ENCODE assay signal across 32 cellular contexts in genomic region chr5:123124495-123125171, GRCh38. TPM values are rescaled to one million over a fixed set of nuclear protein-coding genes. Genes with fewer than 3 reads are reported as not detected.
A peak's percentile ranks its signal among the peaks of the same experiment; 100 is the strongest.
DNase-seq lines count a peak whose midpoint lies in the region; ATAC-seq and TF ChIP-seq lines count a peak whose summit lies in the region.
"Had no signal": no experiment of that assay in that cellular context is flagged by ENCODE, and none has a peak within 500 bp of the region (broad histone marks: within the 10 kb centered on the region; RNA-seq: fewer than 3 reads in every experiment).

No MANE protein-coding gene starts in this region.

- no peaks in the 10 kb centered on the region for H3K9me3 ChIP-seq in adrenal gland (replicated peaks in 1 of 3)
- H3K9me3 ChIP-seq: A549, BE2C, breast epithelium, colonic mucosa, pancreas, testis, vagina had no signal

- no peaks in the 10 kb centered on the region for H3K36me3 Mint-ChIP-seq in type B pancreatic cell
- H3K36me3 Mint-ChIP-seq: activated naive CD4-positive, alpha-beta T cell treated with anti-CD3 and anti-CD28 coated beads, Interleukin-2, amount 10 ng/mL, durations not matched to agents 7 days and 5 days; CD8-positive, alpha-beta memory T cell had no signal

- H3K27ac ChIP-seq in adrenal gland, result no peak overlapping the region
- H3K27ac ChIP-seq: A549, colonic mucosa, pancreas, PC-9, testis, vagina had no signal

- no peaks in the 10 kb centered on the region for H3K4me1 Mint-ChIP-seq in type B pancreatic cell (ENCODE audit: unreplicated experiment)
- H3K4me1 Mint-ChIP-seq: activated naive CD4-positive, alpha-beta T cell treated with anti-CD3 and anti-CD28 coated beads, Interleukin-2, amount 10 ng/mL, durations not matched to agents 7 days and 5 days; activated T-helper 17 cell treated with anti-CD3 and anti-CD28 coated beads, Interleukin-2, amount 50 U/mL, for 72 hours; CD8-positive, alpha-beta memory T cell; neural crest cell had no signal

- intact Hi-C loops in adrenal gland (cut with DNase I), result no loop called here

- H3K4me3 Mint-ChIP-seq in type B pancreatic cell, result no peak overlapping the region
- H3K4me3 Mint-ChIP-seq: activated CD8-positive, alpha-beta T cell treated with anti-CD3 and anti-CD28 coated beads, Interleukin-2, amount 10 ng/mL, durations not matched to agents 7 days and 5 days; activated naive CD4-positive, alpha-beta T cell treated with anti-CD3 and anti-CD28 coated beads, Interleukin-2, amount 10 ng/mL, durations not matched to agents 7 days and 5 days; activated T-helper 17 cell treated with anti-CD3 and anti-CD28 coated beads, Interleukin-2, amount 50 U/mL, for 72 hours; CD8-positive, alpha-beta memory T cell; neural crest cell had no signal

- no peak for TF ChIP-seq POLR2A in adrenal gland (IDR thresholded peaks at IDR 0.05)

- H3K4me3 ChIP-seq in AG10803 (ENCODE audit: low read length) (no peak overlapping the region), fibroblast of mammary gland (ENCODE audit: control insufficient read depth, low read depth, low read length) (no peak overlapping the region), adrenal gland (no peak overlapping the region)
- H3K4me3 ChIP-seq: A549, breast epithelium, colonic mucosa, pancreas, PC-9, testis, vagina had no signal

- H3K27me3 ChIP-seq in adrenal gland, result no peaks in the 10 kb centered on the region
- H3K27me3 ChIP-seq: breast epithelium, colonic mucosa, pancreas, testis, vagina had no signal

- peaks cover 5% of the 10 kb centered on the region for H3K27me3 Mint-ChIP-seq in type B pancreatic cell
- H3K27me3 Mint-ChIP-seq: activated naive CD4-positive, alpha-beta T cell treated with anti-CD3 and anti-CD28 coated beads, Interleukin-2, amount 10 ng/mL, durations not matched to agents 7 days and 5 days had no signal

- DNase-seq in AG10803 (ENCODE audit: low read depth), result peak; percentile 74
- DNase-seq in NCI-H69 (lab: John Stamatoyannopoulos, UW), result peak; percentile 30
- peak; percentile 75 for DNase-seq in fibroblast of mammary gland (ENCODE audit: low read depth)
- no peak for DNase-seq in omental fat pad (ENCODE audit: low spot score)
- no peak for DNase-seq in adrenal gland
- DNase-seq in HPDE6-E6E7 (ENCODE audit: extremely low spot score), result no peak
- no peak for DNase-seq in type B pancreatic cell (ENCODE audit: extremely low spot score, unreplicated experiment)
- no peak for DNase-seq in CD1c-positive myeloid dendritic cell (ENCODE audit: extremely low spot score)
- DNase-seq: activated CD8-positive, alpha-beta T cell treated with anti-CD3 and anti-CD28 coated beads, Interleukin-2, amount 10 ng/mL, durations not matched to agents 7 days and 5 days; activated naive CD4-positive, alpha-beta T cell treated with anti-CD3 and anti-CD28 coated beads, Interleukin-2, amount 10 ng/mL, durations not matched to agents 7 days and 5 days; amniotic stem cell; BE2C; CD8-positive, alpha-beta memory T cell; colonic mucosa; effector memory CD4-positive, alpha-beta T cell; hippocampal formation; NCI-H146; NCI-H226; pancreas; stimulated activated CD4-positive, alpha-beta T cell treated with anti-CD3 and anti-CD28 coated beads, Interleukin-1b, Interleukin-23, amount 100 ng/mL, for 48 hours; stimulated activated naive CD8-positive, alpha-beta T cell treated with anti-CD3 and anti-CD28 coated beads, Interleukin-15, Interleukin-2, amounts not matched to agents 100 U/mL and 50 U/mL, for 24 hours; testis had no signal

- ATAC-seq in omental fat pad (ENCODE audit: low FRiP score), result peak; percentile 14
- ATAC-seq: A549; activated CD4-positive, CD25-positive, alpha-beta regulatory T cell treated with anti-CD3 and anti-CD28 coated beads, Interleukin-2, amount 50 U/mL, for 24 hours; activated CD8-positive, alpha-beta T cell treated with anti-CD3 and anti-CD28 coated beads, Interleukin-2, amount 10 ng/mL, durations not matched to agents 7 days and 5 days; activated T-helper 17 cell treated with anti-CD3 and anti-CD28 coated beads, Interleukin-2, amount 50 U/mL, for 72 hours; pancreas; stimulated activated naive CD8-positive, alpha-beta T cell treated with anti-CD3 and anti-CD28 coated beads, Interleukin-15, Interleukin-2, amounts not matched to agents 100 U/mL and 50 U/mL, for 24 hours had no signal

- H3K4me1 ChIP-seq in adrenal gland (replicated peaks in 1 of 2), result no peaks in the 10 kb centered on the region
- H3K4me1 ChIP-seq: BE2C, breast epithelium, colonic mucosa, pancreas, testis, vagina had no signal

- 42 to 52% (median 43%) methylated on average over 10 of the region's 10 CpGs for WGBS in adrenal gland, 4 donors

- H3K36me3 ChIP-seq in adrenal gland (replicated peaks in 1 of 2), result no peaks in the 10 kb centered on the region
- H3K36me3 ChIP-seq: BE2C, breast epithelium, colonic mucosa, pancreas, vagina had no signal

- TF ChIP-seq CTCF in AG10803 (conservative IDR thresholded peaks at IDR 0.05; ENCODE audit: low read length) (no peak), fibroblast of mammary gland (conservative IDR thresholded peaks at IDR 0.05; ENCODE audit: control insufficient read depth, insufficient read depth, low read depth, low read length) (no peak), omental fat pad (IDR thresholded peaks at IDR 0.05) (no peak), adrenal gland (IDR thresholded peaks at IDR 0.05) (no peak), type B pancreatic cell (conservative IDR thresholded peaks at IDR 0.05) (no peak)

- no peaks in the 10 kb centered on the region for H3K9me3 Mint-ChIP-seq in type B pancreatic cell
- H3K9me3 Mint-ChIP-seq: activated naive CD4-positive, alpha-beta T cell treated with anti-CD3 and anti-CD28 coated beads, Interleukin-2, amount 10 ng/mL, durations not matched to agents 7 days and 5 days; activated T-helper 17 cell treated with anti-CD3 and anti-CD28 coated beads, Interleukin-2, amount 50 U/mL, for 72 hours; neural crest cell had no signal

- H3K27ac Mint-ChIP-seq in type B pancreatic cell, result no peak overlapping the region
- H3K27ac Mint-ChIP-seq: activated CD8-positive, alpha-beta T cell treated with anti-CD3 and anti-CD28 coated beads, Interleukin-2, amount 10 ng/mL, durations not matched to agents 7 days and 5 days; activated naive CD4-positive, alpha-beta T cell treated with anti-CD3 and anti-CD28 coated beads, Interleukin-2, amount 10 ng/mL, durations not matched to agents 7 days and 5 days; activated T-helper 17 cell treated with anti-CD3 and anti-CD28 coated beads, Interleukin-2, amount 50 U/mL, for 72 hours; CD8-positive, alpha-beta memory T cell had no signal

RNA-seq across cellular contexts. Expression of gene PRDM6, which starts 35.6 kb away (rescaled TPM):
- total RNA-seq in omental fat pad (1 to 10 TPM in 2 of 4 donors, under 1 TPM in 2; 0.24 to 3.2 (median 1.3) TPM), adrenal gland (1 to 10 TPM in 4 of 8 donors, under 1 TPM in 4; 0.12 to 4.1 (median 0.85) TPM), type B pancreatic cell (ENCODE audit: low replicate concordance) (1.1 and 3.2 TPM in 2 replicates)
- under 1 TPM; 0.26 to 0.61 (median 0.32) TPM for polyA plus RNA-seq in adrenal gland
- total RNA-seq: activated CD8-positive, alpha-beta T cell treated with anti-CD3 and anti-CD28 coated beads, Interleukin-2, amount 10 ng/mL, durations not matched to agents 7 days and 5 days; CD8-positive, alpha-beta memory T cell; epithelial cell of proximal tubule; LHCN-M2; T-helper 2 cell treated with Interferon-gamma antibody and Interleukin-4, amounts not matched to agents 100 ng/mL and 5 ng/mL, for 36 hours had no signal
- polyA plus RNA-seq: CD8-positive, alpha-beta memory T cell had no signal

Comparison
In these comparisons a context has a peak if more than half of its experiments do, and no peak if none do; other contexts are left out.
1. DNase-seq: peak in AG10803 (single experiment), NCI-H69 (single experiment) and fibroblast of mammary gland (single experiment); none in omental fat pad (single experiment), adrenal gland (0 of 7), HPDE6-E6E7 (single experiment), type B pancreatic cell (single experiment) and CD1c-positive myeloid dendritic cell (single experiment).